In genomic region chr5:173573126-173573960, GRCh38 we compare ENCODE assay signal across 8 cellular contexts. TPM values are rescaled to one million over a fixed set of nuclear protein-coding genes. Genes with fewer than 3 reads are reported as not detected.
DNase-seq lines count a peak whose midpoint lies in the region; ATAC-seq and TF ChIP-seq lines count a peak whose summit lies in the region.

No MANE protein-coding gene starts in this region.

- peak overlapping the region; percentile 79 for H3K4me3 Mint-ChIP-seq in HFFc6

- no peak for DNase-seq in GM12864 (ENCODE audit: low read depth)
- peak; percentile 57 for DNase-seq in HFFc6
- peak; percentile 47 for DNase-seq in NCI-H226
- peak; percentile 43 to 48 for DNase-seq in activated CD4-positive, alpha-beta T cell treated with anti-CD3 and anti-CD28 coated beads, Interleukin-2, amount 50 U/mL, for 24 hours (ENCODE audit: low read depth in 1 of 2, low spot score in 1 of 2)
- peak; percentile 81 for DNase-seq in dermis blood vessel endothelial cell
- peak; percentile 69 for DNase-seq in lung (ENCODE audit: low spot score)
- peak; percentile 26 to 39 (median 34) for DNase-seq in stimulated activated CD4-positive, alpha-beta T cell treated with anti-CD3 and anti-CD28 coated beads, TNF-alpha, amount 100 ng/mL, for 4 hours (ENCODE audit: low read depth in 3 of 3)

- H3K4me3 ChIP-seq in GM12864 (ENCODE audit: low read depth, low read length): no peak overlapping the region
- no peak overlapping the region for H3K4me3 ChIP-seq in lung

- no peaks in the 10 kb centered on the region for H3K4me1 ChIP-seq in lung (ENCODE audit: control insufficient read depth in 2 of 2, insufficient read depth in 2 of 2, low read length in 2 of 2)

- no peaks in the 10 kb centered on the region for H3K36me3 ChIP-seq in lung (ENCODE audit: control insufficient read depth in 2 of 2, insufficient read depth in 2 of 2, low read length in 2 of 2)

- H3K36me3 Mint-ChIP-seq in HFFc6 (ENCODE audit: low read depth): peaks cover 6% of the 10 kb centered on the region; the same call in 1 of the 2 replicates

- peaks cover 7% of the 10 kb centered on the region for H3K9me3 Mint-ChIP-seq in HFFc6

- peaks cover 19% of the 10 kb centered on the region for H3K4me1 Mint-ChIP-seq in HFFc6 (ENCODE audit: low read depth)

- peaks cover 4 to 5% of the 10 kb centered on the region in 2 donors for H3K9me3 ChIP-seq in lung (ENCODE audit: control insufficient read depth in 2 of 2, insufficient read depth in 1 of 2, low read length in 1 of 2)

- peaks cover 12% of the 10 kb centered on the region for H3K27me3 Mint-ChIP-seq in HFFc6 (ENCODE audit: insufficient read depth)

- ATAC-seq in lung (ENCODE audit: insufficient read depth, low FRiP score): peak; percentile 88
- no peak for ATAC-seq in GM19324 (IDR thresholded peaks at IDR 0.05; ENCODE audit: low FRiP score, unreplicated experiment)

- WGBS in lung, 2 donors: 29 to 30% methylated on average over 35 of the region's 35 CpGs

- no peak overlapping the region for H3K27ac Mint-ChIP-seq in HFFc6

- H3K27ac ChIP-seq in lung (ENCODE audit: low read depth in 1 of 2, low read length in 1 of 2): no peak overlapping the region

- TF ChIP-seq CTCF in GM12864 (IDR thresholded peaks at IDR 0.05; ENCODE audit: low read depth, low read length, missing control alignments) (peak; percentile 91), HFFc6 (IDR thresholded peaks at IDR 0.05) (peak; percentile 100), lung (IDR thresholded peaks at IDR 0.05; ENCODE audit: control extremely low read depth, extremely low read depth) (peak; percentile 92)

- no peaks in the 10 kb centered on the region for H3K27me3 ChIP-seq in lung (ENCODE audit: control insufficient read depth, insufficient read depth)

RNA-seq across cellular contexts. Expression of gene BOD1, which starts 43.1 kb away (rescaled TPM):
- total RNA-seq in HFFc6 (2021; fragmentation: NEBNext Ultra II Directional; extraction: Animal tissue kit (Norgen Biotek cat#: 25700)): 10 to 100 TPM; 47.5 to 52.4 (median 50.9) TPM
- total RNA-seq in dermis blood vessel endothelial cell (60.2 and 61.3 TPM in 2 replicates), lung (10 to 100 TPM; 37.3 to 63.1 TPM)
- polyA plus RNA-seq in lung: 10 to 100 TPM; 23.3 to 34.4 TPM
